Comparison of ENCODE assay signal across 16 cellular contexts in the genomic region with DNA sequence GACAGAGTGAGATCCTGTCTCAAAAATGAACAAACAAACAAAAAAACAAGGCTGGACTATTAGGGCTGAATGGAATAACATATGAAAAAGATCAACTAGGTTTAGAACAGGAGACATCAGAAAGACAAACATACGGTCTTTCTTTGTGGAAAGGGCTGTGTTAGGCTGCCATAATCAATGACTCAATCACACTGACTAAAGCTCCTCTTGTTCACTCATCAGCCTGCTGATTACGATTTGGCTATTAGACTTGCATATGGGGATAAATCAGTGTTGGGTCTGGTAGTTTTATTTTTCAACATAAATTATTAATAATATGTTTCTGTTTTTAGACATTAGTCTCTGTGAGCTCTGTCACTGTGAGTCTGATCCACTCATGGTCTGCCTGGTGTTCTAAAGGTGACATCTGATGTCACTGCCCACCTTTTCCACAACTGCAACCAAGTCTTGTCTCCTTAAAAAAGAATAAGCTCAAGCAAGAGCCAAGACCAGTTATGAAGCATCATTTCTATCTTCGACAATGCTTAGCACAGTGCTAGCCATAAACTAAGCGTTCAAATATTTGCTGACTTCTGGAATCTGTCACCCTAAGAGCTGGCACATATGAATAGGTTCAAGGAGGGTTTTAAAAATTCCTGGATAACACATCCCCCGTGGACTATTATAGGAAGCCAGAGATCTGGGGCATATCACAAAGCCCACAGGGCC. TPM values are rescaled to one million over a fixed set of nuclear protein-coding genes. Genes with fewer than 3 reads are reported as not detected.
DNase-seq lines count a peak whose midpoint lies in the region; ATAC-seq and TF ChIP-seq lines count a peak whose summit lies in the region.
"Had no signal": no experiment of that assay in that cellular context is flagged by ENCODE, and none has a peak within 500 bp of the region (broad histone marks: within the 10 kb centered on the region; RNA-seq: fewer than 3 reads in every experiment).

No MANE protein-coding gene starts in this region.

- intact Hi-C loops in activated CD4-positive, alpha-beta T cell treated with anti-CD3 and anti-CD28 coated beads for 36 hours (cut with DNase I, micrococcal nuclease) = no loop called here
- intact Hi-C loops in heart left ventricle (cut with DNase I) = no loop called here

- no peaks in the 10 kb centered on the region for H3K9me3 Mint-ChIP-seq in activated CD4-positive, alpha-beta T cell treated with anti-CD3 and anti-CD28 coated beads for 36 hours (ENCODE audit: low read depth)
- H3K9me3 Mint-ChIP-seq in nephron = no peaks in the 10 kb centered on the region
- H3K9me3 Mint-ChIP-seq in T-helper 2 cell treated with Interferon-gamma antibody and Interleukin-4, amounts not matched to agents 5 μg/mL and 100 μg/mL, for 36 hours = no peaks in the 10 kb centered on the region
- H3K9me3 Mint-ChIP-seq: activated CD4-positive, alpha-beta memory T cell treated with anti-CD3 and anti-CD28 coated beads for 36 hours; stimulated activated memory B cell treated with anti-CD40 and anti-IgM and Interleukin-4, amounts not matched to agents 10 μg/mL and 1 μg/mL and 100 μg/mL, for 72 hours had no signal

- H3K4me3 Mint-ChIP-seq in activated CD4-positive, alpha-beta T cell treated with anti-CD3 and anti-CD28 coated beads for 36 hours = no peak overlapping the region
- H3K4me3 Mint-ChIP-seq in nephron = peak overlapping the region in 1 of 3 experiments; percentile 32
- H3K4me3 Mint-ChIP-seq in T-helper 2 cell treated with Interferon-gamma antibody and Interleukin-4, amounts not matched to agents 5 μg/mL and 100 μg/mL, for 36 hours = no peak overlapping the region
- H3K4me3 Mint-ChIP-seq: activated CD4-positive, alpha-beta memory T cell treated with anti-CD3 and anti-CD28 coated beads for 36 hours; stimulated activated memory B cell treated with anti-CD40 and anti-IgM and Interleukin-4, amounts not matched to agents 10 μg/mL and 1 μg/mL and 100 μg/mL, for 72 hours had no signal

- no peak overlapping the region for H3K4me3 ChIP-seq in heart left ventricle
- no peak overlapping the region for H3K4me3 ChIP-seq in tibial nerve
- H3K4me3 ChIP-seq: K562, upper lobe of right lung had no signal

- peak in 1 of 2 donors; percentile 20 for TF ChIP-seq EP300 in tibial nerve (IDR thresholded peaks at IDR 0.05)

- peaks cover 35% of the 10 kb centered on the region for H3K4me1 Mint-ChIP-seq in activated CD4-positive, alpha-beta T cell treated with anti-CD3 and anti-CD28 coated beads for 36 hours
- H3K4me1 Mint-ChIP-seq in nephron = peaks cover 54% of the 10 kb centered on the region
- H3K4me1 Mint-ChIP-seq in T-helper 2 cell treated with Interferon-gamma antibody and Interleukin-4, amounts not matched to agents 5 μg/mL and 100 μg/mL, for 36 hours (ENCODE audit: low read depth) = peaks cover 21% of the 10 kb centered on the region

- no peak for TF ChIP-seq POLR2A in heart left ventricle (IDR thresholded peaks at IDR 0.05)
- TF ChIP-seq POLR2A in tibial nerve (IDR thresholded peaks at IDR 0.05) = no peak

- H3K36me3 ChIP-seq in heart left ventricle (peaks cover 0 to 29% (median 26%) of the 10 kb centered on the region in 9 donors), tibial nerve (peaks cover 4 to 28% (median 16%) of the 10 kb centered on the region in 3 donors)

- H3K9me3 ChIP-seq in heart left ventricle = no peaks in the 10 kb centered on the region
- no peaks in the 10 kb centered on the region for H3K9me3 ChIP-seq in tibial nerve
- H3K9me3 ChIP-seq: BE2C, upper lobe of right lung had no signal

- H3K27me3 Mint-ChIP-seq in activated CD4-positive, alpha-beta T cell treated with anti-CD3 and anti-CD28 coated beads for 36 hours = no peaks in the 10 kb centered on the region
- no peaks in the 10 kb centered on the region for H3K27me3 Mint-ChIP-seq in nephron (ENCODE audit: low read depth)
- H3K27me3 Mint-ChIP-seq in T-helper 2 cell treated with Interferon-gamma antibody and Interleukin-4, amounts not matched to agents 5 μg/mL and 100 μg/mL, for 36 hours (ENCODE audit: low read depth) = no peaks in the 10 kb centered on the region
- H3K27me3 Mint-ChIP-seq: activated CD4-positive, alpha-beta memory T cell treated with anti-CD3 and anti-CD28 coated beads for 36 hours; stimulated activated memory B cell treated with anti-CD40 and anti-IgM and Interleukin-4, amounts not matched to agents 10 μg/mL and 1 μg/mL and 100 μg/mL, for 72 hours had no signal

- POLR2A ChIA-PET in activated CD4-positive, alpha-beta T cell treated with anti-CD3 and anti-CD28 coated beads for 36 hours (lab: Charles Lee) = no interaction called here

- H3K27me3 ChIP-seq in heart left ventricle (no peaks in the 10 kb centered on the region), tibial nerve (no peaks in the 10 kb centered on the region)
- H3K27me3 ChIP-seq: BE2C, upper lobe of right lung had no signal

- no peak for ATAC-seq in activated CD4-positive, alpha-beta T cell treated with anti-CD3 and anti-CD28 coated beads for 36 hours
- ATAC-seq in heart left ventricle = peak; percentile 59 to 81 (median 63)
- ATAC-seq: K562; stimulated activated memory B cell treated with anti-CD40 and anti-IgM and Interleukin-4, amounts not matched to agents 10 μg/mL and 1 μg/mL and 100 μg/mL, for 72 hours; upper lobe of right lung had no signal

- H3K4me1 ChIP-seq in heart left ventricle = peaks cover 17 to 90% (median 68%) of the 10 kb centered on the region in 12 donors
- peaks cover 0 to 90% (median 49%) of the 10 kb centered on the region in 4 donors for H3K4me1 ChIP-seq in tibial nerve

- CTCF ChIA-PET in activated CD4-positive, alpha-beta T cell treated with anti-CD3 and anti-CD28 coated beads for 36 hours (lab: Charles Lee) = interaction anchor here (0.6 to 1.5 kb wide), 5 partner anchors 10 to 22 kb away, joined by 3 to 5 read pairs (median 3); partner anchors contain the start of gene CFAP20

- H3K27ac ChIP-seq in heart left ventricle = peak overlapping the region in 11 of 12 donors; percentile 1 to 76 (median 34)
- H3K27ac ChIP-seq in tibial nerve = peak overlapping the region in 3 of 4 donors; percentile 6 to 94 (median 86)
- H3K27ac ChIP-seq: upper lobe of right lung had no signal

- TF ChIP-seq CTCF in heart left ventricle (IDR thresholded peaks at IDR 0.05) (no peak), nephron (IDR thresholded peaks at IDR 0.05; ENCODE audit: unreplicated experiment in 3 of 3) (no peak), tibial nerve (IDR thresholded peaks at IDR 0.05) (no peak)

- WGBS in heart left ventricle, 4 donors = 36 to 60% (median 45%) methylated on average over 4 to 5 of the region's 5 CpGs
- 39 to 41% methylated on average over 5 of the region's 5 CpGs for WGBS in tibial nerve, 2 donors

- peaks cover 26% of the 10 kb centered on the region for H3K36me3 Mint-ChIP-seq in activated CD4-positive, alpha-beta T cell treated with anti-CD3 and anti-CD28 coated beads for 36 hours (ENCODE audit: low read depth)
- peaks cover 34% of the 10 kb centered on the region for H3K36me3 Mint-ChIP-seq in nephron (ENCODE audit: low read depth)
- peaks cover 12% of the 10 kb centered on the region for H3K36me3 Mint-ChIP-seq in T-helper 2 cell treated with Interferon-gamma antibody and Interleukin-4, amounts not matched to agents 5 μg/mL and 100 μg/mL, for 36 hours (ENCODE audit: low read depth)

- DNase-seq in activated CD4-positive, alpha-beta T cell treated with anti-CD3 and anti-CD28 coated beads for 36 hours = no peak
- no peak for DNase-seq in activated CD4-positive, alpha-beta T cell treated with anti-CD3 and anti-CD28 coated beads, Interleukin-2, amount 50 U/mL, for 48 hours
- DNase-seq in heart left ventricle (no peak), tibial nerve (ENCODE audit: low spot score in 2 of 2) (no peak), COR-L47 (lab: John Stamatoyannopoulos, UW) (no peak), NCI-H146 treated with DMSO at 0.1 percent for 48 hours (lab: John Stamatoyannopoulos, UW; ENCODE audit: unreplicated experiment) (no peak)
- no peak for DNase-seq in T-helper 2 cell treated with Interferon-gamma antibody and Interleukin-4, amounts not matched to agents 5 μg/mL and 100 μg/mL, for 36 hours (ENCODE audit: low spot score)
- DNase-seq: activated CD4-positive, alpha-beta memory T cell treated with anti-CD3 and anti-CD28 coated beads for 36 hours; activated naive CD4-positive, alpha-beta T cell treated with Interleukin-2 at 50 U/mL for 16 hours; activated T-cell treated with anti-CD3 and anti-CD28 coated beads, Interleukin-2, amount 50 U/mL, for 1 hour; BE2C; NCI-H187; upper lobe of right lung had no signal

- peak overlapping the region; percentile 1 for H3K27ac Mint-ChIP-seq in activated CD4-positive, alpha-beta T cell treated with anti-CD3 and anti-CD28 coated beads for 36 hours
- peak overlapping the region in 2 of 3 experiments; percentile 36 to 79 for H3K27ac Mint-ChIP-seq in nephron
- no peak overlapping the region for H3K27ac Mint-ChIP-seq in T-helper 2 cell treated with Interferon-gamma antibody and Interleukin-4, amounts not matched to agents 5 μg/mL and 100 μg/mL, for 36 hours
- H3K27ac Mint-ChIP-seq: activated CD4-positive, alpha-beta memory T cell treated with anti-CD3 and anti-CD28 coated beads for 36 hours; stimulated activated memory B cell treated with anti-CD40 and anti-IgM and Interleukin-4, amounts not matched to agents 10 μg/mL and 1 μg/mL and 100 μg/mL, for 72 hours had no signal

RNA-seq across cellular contexts. Expression of gene CFAP20, which starts 10.2 kb away (rescaled TPM):
- total RNA-seq in activated CD4-positive, alpha-beta T cell treated with anti-CD3 and anti-CD28 coated beads for 36 hours = 10 to 100 TPM; 45.9 to 48.7 TPM
- 10 to 100 TPM; 30.7 to 57.5 (median 36.3) TPM for total RNA-seq in heart left ventricle
- polyA plus RNA-seq in heart left ventricle = 10 to 100 TPM; 22.7 to 60.4 TPM
- 10 to 100 TPM; 19.9 to 32.4 (median 25.6) TPM for total RNA-seq in tibial nerve
